8 cellular contexts compared by ENCODE assay signal in genomic region chr1:145927073-145927886, GRCh38. TPM values are rescaled to one million over a fixed set of nuclear protein-coding genes. Genes with fewer than 3 reads are reported as not detected.
DNase-seq lines count a peak whose midpoint lies in the region; ATAC-seq, FAIRE-seq and TF ChIP-seq lines count a peak whose summit lies in the region.

Gene RBM8A, minus strand, starts transcription at chr1:145927484. Its CDS starts 58 bp downstream, at chr1:145927426.

- no peaks in the 10 kb centered on the region for H3K9me3 ChIP-seq in CD4-positive, alpha-beta T cell (ENCODE audit: control insufficient read depth, low read length)
- no peaks in the 10 kb centered on the region for H3K9me3 ChIP-seq in HepG2 (ENCODE audit: low read length)

- no peaks in the 10 kb centered on the region for H3K27me3 ChIP-seq in CD4-positive, alpha-beta T cell (ENCODE audit: control insufficient read depth, insufficient read depth, low read length)
- no peaks in the 10 kb centered on the region; a peak in 1 of 5 replicates for H3K27me3 ChIP-seq in HepG2 (ENCODE audit: control insufficient read depth in 1 of 2, insufficient read depth in 2 of 2, low read length in 2 of 2)

- CTCF ChIA-PET in CD4-positive, alpha-beta T cell (lab: Charles Lee), result interaction anchor here (0.6 to 2.3 kb wide), 20 partner anchors 9 to 110 kb away, joined by 3 to 40 read pairs (median 4); partner anchors contain the start of genes ANKRD34A, LIX1L, NUDT17 and PEX11B
- CTCF ChIA-PET in HepG2 (lab: Yijun Ruan, JAX; ENCODE audit: low intra/inter-chr PET ratio, low total read pairs), result interaction anchor here (1.6 kb wide), 1 partner anchor 35 kb away, joined by 9 read pairs; no protein-coding TSS in a partner anchor

- in situ Hi-C loops in HepG2 (cut with HindIII; ENCODE audit: extremely low pct_ligation_motif_present, low pct_unique_long_range_greater_than_20kb), result loop anchor here (5.0 kb wide), 2 partner anchors 35 to 40 kb away; partner anchors contain the start of genes ANKRD34A, ANKRD35 and POLR3GL

- intact Hi-C loops in CD4-positive, alpha-beta T cell (cut with DNase I, micrococcal nuclease), result loop anchor here (1.0 to 2.0 kb wide), 6 partner anchors 9 to 70 kb away; partner anchors contain the start of genes ANKRD34A (in 1 of the 2), LIX1L (in 1 of the 2), PEX11B (in 1 of the 2) and PIAS3 (in 1 of the 2)
- intact Hi-C loops in HepG2 (cut with micrococcal nuclease; ENCODE audit: unreplicated experiment), result loop anchor here (2.0 to 5.0 kb wide), 2 partner anchors 35 to 38 kb away; partner anchors contain the start of genes ANKRD34A and POLR3GL

- H3K4me3 Mint-ChIP-seq in CD4-positive, alpha-beta T cell, result no peak within 1 kb of the TSS

- H3K4me1 ChIP-seq in HepG2 (ENCODE audit: insufficient read depth, low read length), result peaks cover 17% of the 10 kb centered on the region

- no peaks in the 10 kb centered on the region for H3K9me3 Mint-ChIP-seq in CD4-positive, alpha-beta T cell

- FAIRE-seq in HepG2 (lab: Jason Lieb, UNC), result peak; percentile 97

- peaks cover 21% of the 10 kb centered on the region for H3K4me1 Mint-ChIP-seq in CD4-positive, alpha-beta T cell (ENCODE audit: low read depth)

- H3K27ac Mint-ChIP-seq in CD4-positive, alpha-beta T cell, result no peak within 1 kb of the TSS

- no peak; the same call in 1 of the 2 replicates for TF ChIP-seq RAD21 in HepG2 (CRISPR knock-in tag; IDR thresholded peaks at IDR 0.05)

- BruUV-seq in HepG2 (replicated peaks; lab: Mats Ljungman, UMichigan), result no TSS peak

- peak within 1 kb of the TSS; percentile 82 for H3K4me2 ChIP-seq in HepG2 (ENCODE audit: low read depth, low read length)

- H3K27ac ChIP-seq in CD4-positive, alpha-beta T cell (ENCODE audit: low read depth, low read length), result peak within 1 kb of the TSS; percentile 93
- H3K27ac ChIP-seq in HepG2 (ENCODE audit: extremely low read length, insufficient read depth, low read length), result peak within 1 kb of the TSS; percentile 88

- peak; percentile 87 to 95 (median 90) for DNase-seq in CD4-positive, alpha-beta T cell
- DNase-seq in NCI-H748 treated with DMSO at 0.1 percent for 48 hours (lab: John Stamatoyannopoulos, UW), result peak; percentile 98
- DNase-seq in activated CD4-positive, alpha-beta T cell treated with anti-CD3 and anti-CD28 coated beads, Interleukin-2, amount 50 U/mL, for 24 hours (ENCODE audit: low read depth in 1 of 2, low spot score in 1 of 2), result peak; percentile 76 to 95
- peak; percentile 97 to 98 for DNase-seq in dermis microvascular lymphatic vessel endothelial cell (ENCODE audit: low read depth in 2 of 2)
- peak; percentile 97 for DNase-seq in HepG2 (ENCODE audit: low spot score)
- peak; percentile 85 for DNase-seq in stimulated activated CD4-positive, alpha-beta T cell treated with anti-CD3 and anti-CD28 coated beads, Interleukin-4, amount 100 ng/mL, for 1 hour

- TF ChIP-seq CTCF in CD4-positive, alpha-beta T cell (IDR thresholded peaks at IDR 0.05), result peak; percentile 81
- peak; percentile 73 for TF ChIP-seq CTCF in HepG2 (CRISPR knock-in tag; IDR thresholded peaks at IDR 0.05)

- H3K36me3 Mint-ChIP-seq in CD4-positive, alpha-beta T cell (ENCODE audit: low read depth), result peaks cover 7% of the 10 kb centered on the region

- H3K27me3 Mint-ChIP-seq in CD4-positive, alpha-beta T cell, result no peaks in the 10 kb centered on the region

- H3K36me3 ChIP-seq in HepG2 (replicated peaks in 1 of 2; ENCODE audit: control insufficient read depth in 1 of 2, insufficient read depth in 2 of 2, low read length in 2 of 2), result no peaks in the 10 kb centered on the region; a peak in 4 of 5 replicates

- peak; percentile 90 to 93 for TF ChIP-seq POLR2A in HepG2 (IDR thresholded peaks at IDR 0.05; ENCODE audit: insufficient read depth in 1 of 2, low read depth in 2 of 2, low read length in 2 of 2)

- H4K20me1 ChIP-seq in HepG2 (ENCODE audit: insufficient read depth, low read length), result no peaks in the 10 kb centered on the region

- whole genome bisulfite sequencing in HepG2 (ENCODE audit: low lambda C conversion rate), result 1% methylated on average over 38 of the region's 41 CpGs

- POLR2A ChIA-PET in CD4-positive, alpha-beta T cell (lab: Charles Lee), result interaction anchor here (0.6 to 3.7 kb wide), 34 partner anchors 9 to 125 kb away, joined by 3 to 213 read pairs (median 7); partner anchors contain the start of genes ANKRD34A, ITGA10, LIX1L and NUDT17
- POLR2A ChIA-PET in HepG2 (lab: Yijun Ruan, JAX), result interaction anchor here (0.7 to 5.6 kb wide), 28 partner anchors 9 to 124 kb away, joined by 3 to 84 read pairs (median 7); partner anchors contain the start of genes ANKRD34A, ANKRD35, ITGA10 and LIX1L

- peak within 1 kb of the TSS; percentile 39 for H2AFZ ChIP-seq in HepG2 (ENCODE audit: low read length)

- peak within 1 kb of the TSS; percentile 77 to 95 (median 83) for H3K4me3 ChIP-seq in HepG2 (replicated peaks in 1 of 3; ENCODE audit: insufficient read depth in 1 of 3, low read depth in 2 of 3, low read length in 3 of 3)

- H3K9ac ChIP-seq in HepG2 (ENCODE audit: insufficient read depth, low read depth, low read length), result peak within 1 kb of the TSS; percentile 96

- TF ChIP-seq EP300 in HepG2 (IDR thresholded peaks at IDR 0.05; ENCODE audit: low read depth in 2 of 2, low read length in 2 of 2), result 0 out of 4 replicates have a peak, but pooled peaks of 1 of the 2 experiments have one; percentile 10
- no peak for TF ChIP-seq EP300 in HepG2 (CRISPR knock-in tag; IDR thresholded peaks at IDR 0.05; ENCODE audit: borderline replicate concordance)

- ATAC-seq in CD4-positive, alpha-beta T cell (ENCODE audit: poor library complexity), result peak; percentile 96
- ATAC-seq in GM19395 (IDR thresholded peaks at IDR 0.05; ENCODE audit: unreplicated experiment) (peak; percentile 94), HG03565 (IDR thresholded peaks at IDR 0.05; ENCODE audit: unreplicated experiment) (peak; percentile 87), HepG2 (peak; percentile 99)

- H3K79me2 ChIP-seq in HepG2 (ENCODE audit: insufficient read depth, low read length), result peaks cover 15% of the 10 kb centered on the region

TF ChIP-seq in HepG2, 621 proteins besides CTCF, POLR2A, EP300 and RAD21 (continues in another document):
- TF ChIP-seq ZNF124 (CRISPR knock-in tag; IDR thresholded peaks at IDR 0.05), result no peak; the same call in 1 of the 2 replicates
- no peak for TF ChIP-seq ZNF639 (CRISPR knock-in tag; conservative IDR thresholded peaks at IDR 0.05)

RNA-seq across cellular contexts. Expression of gene RBM8A, which starts in this region (rescaled TPM):
- 100 to 1,000 TPM; 126 to 134 TPM for total RNA-seq in CD4-positive, alpha-beta T cell
- total RNA-seq in dermis microvascular lymphatic vessel endothelial cell, result 60.6 and 82.2 TPM in 2 replicates
- 162 and 224 TPM in 2 replicates for total RNA-seq in HepG2 (2016; rRNA removed; fragmentation: Illumina TruSeq; extraction: Trizol)
- total RNA-seq in HepG2 (2016; cell fraction: cytosol; rRNA removed; fragmentation: Illumina TruSeq; extraction: Trizol; ENCODE audit: low read depth), result 15.8 and 21.1 TPM in 2 replicates
- total RNA-seq in HepG2 (2016; cell fraction: insoluble cytoplasmic fraction; rRNA removed; fragmentation: Illumina TruSeq; extraction: Trizol), result 164 and 238 TPM in 2 replicates
- 32.6 and 36.1 TPM in 2 replicates for total RNA-seq in HepG2 (2016; cell fraction: membrane; rRNA removed; fragmentation: Illumina TruSeq; extraction: Trizol)
- 58.0 and 59.0 TPM in 2 replicates for total RNA-seq in HepG2 (2016; cell fraction: nucleus; rRNA removed; fragmentation: Illumina TruSeq; extraction: Trizol)
- polyA plus RNA-seq in HepG2 (2011; rRNA removed), result 75.2 and 106 TPM in 2 replicates
- 81.5 and 102 TPM in 2 replicates for polyA plus RNA-seq in HepG2 (2011; cell fraction: cytosol; rRNA removed)
- 25.3 and 38.5 TPM in 2 replicates for polyA plus RNA-seq in HepG2 (2011; cell fraction: nucleus; rRNA removed)
- 87.0 and 96.0 TPM in 2 replicates for polyA plus RNA-seq in HepG2 (2012)
- polyA plus RNA-seq in HepG2 (2016; cell fraction: cytosol; fragmentation: Illumina TruSeq; extraction: Trizol; ENCODE audit: low read depth), result 14.2 and 15.2 TPM in 2 replicates
- 218 and 247 TPM in 2 replicates for polyA plus RNA-seq in HepG2 (2016; cell fraction: insoluble cytoplasmic fraction; fragmentation: Illumina TruSeq; extraction: Trizol; ENCODE audit: low read depth)
- 28.1 and 28.8 TPM in 2 replicates for polyA plus RNA-seq in HepG2 (2016; cell fraction: membrane; fragmentation: Illumina TruSeq; extraction: Trizol; ENCODE audit: low read depth)
- polyA plus RNA-seq in HepG2 (2016; cell fraction: nucleus; fragmentation: Illumina TruSeq; extraction: Trizol; ENCODE audit: insufficient read depth, low read depth), result 89.2 and 112 TPM in 2 replicates
- polyA minus RNA-seq in HepG2 (2011; rRNA and poly(A)+ RNA removed; ENCODE audit: low replicate concordance), result 14.9 and 35.6 TPM in 2 replicates
- polyA minus RNA-seq in HepG2 (2011; cell fraction: cytosol; rRNA and poly(A)+ RNA removed), result 26.3 and 33.8 TPM in 2 replicates
- polyA minus RNA-seq in HepG2 (2011; cell fraction: nucleus; rRNA and poly(A)+ RNA removed), result 20.2 and 28.7 TPM in 2 replicates

Comparison
In these comparisons a context has a peak if more than half of its experiments do, and no peak if none do; other contexts are left out.
1. Peak in every context shown above with its lines: DNase-seq, ATAC-seq, H3K4me3 ChIP-seq and H3K27ac ChIP-seq.